Comparison of ENCODE assay signal across 7 cellular contexts in genomic region chr19:8307400-8307964, GRCh38. TPM values are rescaled to one million over a fixed set of nuclear protein-coding genes. Genes with fewer than 3 reads are reported as not detected.
DNase-seq lines count a peak whose midpoint lies in the region; ATAC-seq and TF ChIP-seq lines count a peak whose summit lies in the region.
"Had no signal": no experiment of that assay in that cellular context is flagged by ENCODE, and none has a peak within 500 bp of the region (broad histone marks: within the 10 kb centered on the region; RNA-seq: fewer than 3 reads in every experiment).

No MANE protein-coding gene starts in this region.

- H3K9me3 Mint-ChIP-seq in activated B cell treated with CpG ODN at 0.5 μM for 24 hours: no peaks in the 10 kb centered on the region

- DNase-seq in activated B cell treated with CpG ODN at 0.5 μM for 24 hours (no peak), left kidney (ENCODE audit: low read depth, low spot score) (peak; percentile 48)

- H3K27me3 Mint-ChIP-seq in activated B cell treated with CpG ODN at 0.5 μM for 24 hours: no peaks in the 10 kb centered on the region

- CTCF ChIA-PET in activated B cell treated with CpG ODN at 0.5 μM for 24 hours (lab: Charles Lee): no interaction called here

- H3K4me3 Mint-ChIP-seq in activated B cell treated with CpG ODN at 0.5 μM for 24 hours: peak overlapping the region; percentile 89

- ATAC-seq in activated B cell treated with CpG ODN at 0.5 μM for 24 hours (ENCODE audit: low read depth) (no peak), HG03378 (IDR thresholded peaks at IDR 0.05; ENCODE audit: unreplicated experiment) (no peak), GM21717 (IDR thresholded peaks at IDR 0.05; ENCODE audit: unreplicated experiment) (no peak), GM21619 (IDR thresholded peaks at IDR 0.05; ENCODE audit: unreplicated experiment) (no peak)

- H3K4me3 ChIP-seq in GM08714 (ENCODE audit: low read length): peak overlapping the region; percentile 80

- H3K4me1 Mint-ChIP-seq in activated B cell treated with CpG ODN at 0.5 μM for 24 hours: peaks cover 31% of the 10 kb centered on the region

- TF ChIP-seq CTCF in activated B cell treated with CpG ODN at 0.5 μM for 24 hours (IDR thresholded peaks at IDR 0.05): no peak

- H3K27ac Mint-ChIP-seq in activated B cell treated with CpG ODN at 0.5 μM for 24 hours: peak overlapping the region; percentile 71

- POLR2A ChIA-PET in activated B cell treated with CpG ODN at 0.5 μM for 24 hours (lab: Charles Lee): interaction anchor here (0.6 to 1.3 kb wide), 4 partner anchors 12 to 83 kb away, joined by 3 to 6 read pairs (median 4); partner anchors contain the start of genes NDUFA7, RAB11B and RPS28

- peaks cover 39% of the 10 kb centered on the region for H3K36me3 Mint-ChIP-seq in activated B cell treated with CpG ODN at 0.5 μM for 24 hours (ENCODE audit: low read depth)

- intact Hi-C loops in activated B cell treated with CpG ODN at 0.5 μM for 24 hours (cut with micrococcal nuclease): no loop called here

RNA-seq across cellular contexts. Expression of gene CD320, which starts 0.7 kb away (rescaled TPM):
- total RNA-seq in activated B cell treated with CpG ODN at 0.5 μM for 24 hours: 23.7 and 24.6 TPM in 2 replicates

RNA-seq across cellular contexts. Expression of gene NDUFA7, which starts 13.7 kb away (rescaled TPM):
- total RNA-seq in activated B cell treated with CpG ODN at 0.5 μM for 24 hours: 31.1 and 35.8 TPM in 2 replicates

RNA-seq across cellular contexts. Expression of gene RPS28, which starts 13.8 kb away (rescaled TPM):
- total RNA-seq in activated B cell treated with CpG ODN at 0.5 μM for 24 hours: 3,149 and 3,168 TPM in 2 replicates

RNA-seq across cellular contexts. Expression of gene KANK3, which starts 35.6 kb away (rescaled TPM):
- total RNA-seq in activated B cell treated with CpG ODN at 0.5 μM for 24 hours: 0.07 and 0.29 TPM in 2 replicates

RNA-seq across cellular contexts. Expression of gene ANGPTL4, which starts 56.5 kb away (rescaled TPM):
- total RNA-seq in activated B cell treated with CpG ODN at 0.5 μM for 24 hours: not detected in 2 replicates
- total RNA-seq: SK-MEL-5 had no signal
